ENCODE assay signal across 8 cellular contexts in genomic region chr20:37986873-37987601, GRCh38. TPM values are rescaled to one million over a fixed set of nuclear protein-coding genes. Genes with fewer than 3 reads are reported as not detected.
DNase-seq lines count a peak whose midpoint lies in the region; ATAC-seq and TF ChIP-seq lines count a peak whose summit lies in the region.

No MANE protein-coding gene starts in this region.

- no peaks in the 10 kb centered on the region for H3F3A ChIP-seq in SK-N-SH (replicated peaks; ENCODE audit: insufficient read depth)

- POLR2A ChIA-PET in SK-N-SH (lab: Yijun Ruan, JAX), result interaction anchor here (0.8 to 2.5 kb wide), 3 partner anchors 64 to 72 kb away, joined by 3 to 12 read pairs (median 3); no protein-coding TSS in a partner anchor

- no peak for TF ChIP-seq CTCF in SK-N-SH (IDR thresholded peaks at IDR 0.05)
- TF ChIP-seq CTCF in coronary artery (IDR thresholded peaks at IDR 0.05), result no peak
- no peak for TF ChIP-seq CTCF in right lobe of liver (IDR thresholded peaks at IDR 0.05)

- peak; percentile 79 for DNase-seq in SK-N-SH
- DNase-seq in coronary artery (ENCODE audit: low spot score), result peak; percentile 84
- DNase-seq in right lobe of liver, result peak; percentile 76 to 98 (median 93)
- DNase-seq in ureter (ENCODE audit: low spot score), result peak; percentile 68
- DNase-seq in activated CD4-positive, CD25-positive, alpha-beta regulatory T cell (lab: John Stamatoyannopoulos, UW), result no peak
- no peak for DNase-seq in activated CD4-positive, alpha-beta T cell treated with anti-CD3 and anti-CD28 coated beads for 4 hours

- H3K9ac ChIP-seq in SK-N-SH, result no peak overlapping the region

- H3K4me1 ChIP-seq in SK-N-SH (ENCODE audit: control insufficient read depth in 1 of 2, insufficient read depth in 2 of 2, low read depth in 1 of 2, low read length in 1 of 2), result peaks cover 0 to 80% of the 10 kb centered on the region in 2 experiments; a peak in 2 of 4 replicates
- peaks cover 0 to 68% (median 26%) of the 10 kb centered on the region in 4 donors for H3K4me1 ChIP-seq in right lobe of liver

- no peaks in the 10 kb centered on the region for H3K79me2 ChIP-seq in SK-N-SH (ENCODE audit: insufficient read depth)

- no peak for TF ChIP-seq POLR2A in right lobe of liver (IDR thresholded peaks at IDR 0.05)

- H3K9me3 ChIP-seq in SK-N-SH (no peaks in the 10 kb centered on the region), right lobe of liver (no peaks in the 10 kb centered on the region)

- H3K4me2 ChIP-seq in SK-N-SH, result no peak overlapping the region

- H3K4me3 ChIP-seq in SK-N-SH (ENCODE audit: low read depth in 2 of 2, low read length in 1 of 2) (no peak overlapping the region), coronary artery (no peak overlapping the region), right lobe of liver (no peak overlapping the region)

- 85% methylated on average over 6 of the region's 9 CpGs for WGBS in SK-N-SH (ENCODE audit: low lambda C conversion rate)
- 42% methylated on average over 5 of the region's 9 CpGs for WGBS in right lobe of liver (ENCODE audit: insufficient coverage, low coverage, low lambda C conversion rate, missing lambda C conversion rate)

- ATAC-seq in SK-N-SH treated with all-trans-retinoic acid at 6 μM for 48 hours (no peak; the same call in 1 of the 3 replicates), right lobe of liver (peak; percentile 77 to 87 (median 81)), HG02981 (IDR thresholded peaks at IDR 0.05; ENCODE audit: unreplicated experiment) (no peak)

- CTCF ChIA-PET in SK-N-SH (lab: Yijun Ruan, JAX), result interaction anchor here (0.7 to 3.7 kb wide), 11 partner anchors 11 to 423 kb away, joined by 3 to 19 read pairs (median 4); partner anchors contain the start of gene VSTM2L

- intact Hi-C loops in right lobe of liver (cut with DNase I), result no loop called here

- H3K9me2 ChIP-seq in SK-N-SH, result no peaks in the 10 kb centered on the region

- H3K27me3 ChIP-seq in SK-N-SH (ENCODE audit: insufficient read depth) (no peaks in the 10 kb centered on the region), right lobe of liver (no peaks in the 10 kb centered on the region)

- peak overlapping the region; percentile 53 to 99 for H3K27ac ChIP-seq in SK-N-SH (ENCODE audit: low read depth in 2 of 2, low read length in 1 of 2)
- H3K27ac ChIP-seq in coronary artery, result peak overlapping the region; percentile 39 to 70
- peak overlapping the region in 2 of 3 donors; percentile 83 for H3K27ac ChIP-seq in right lobe of liver

- no peak; the same call in none of the 2 replicates for TF ChIP-seq RAD21 in SK-N-SH (IDR thresholded peaks at IDR 0.05; ENCODE audit: low read length)

- TF ChIP-seq EP300 in SK-N-SH (IDR thresholded peaks at IDR 0.05; ENCODE audit: borderline replicate concordance in 1 of 2, low read depth in 1 of 2, low read length in 1 of 2), result peak in 1 of 2 experiments; percentile 66; a peak in 2 of 4 replicates

- H2AFZ ChIP-seq in SK-N-SH (ENCODE audit: low read depth), result no peak overlapping the region

- H3K36me3 ChIP-seq in SK-N-SH (replicated peaks in 1 of 2; ENCODE audit: control insufficient read depth in 1 of 2, insufficient read depth in 2 of 2, low read length in 1 of 2) (peaks cover 13 to 24% of the 10 kb centered on the region in 2 experiments), right lobe of liver (no peaks in the 10 kb centered on the region)

- no peaks in the 10 kb centered on the region for H4K20me1 ChIP-seq in SK-N-SH (ENCODE audit: insufficient read depth)

TF ChIP-seq in SK-N-SH, 30 proteins besides CTCF, POLR2A, EP300 and RAD21:
- no peak for TF ChIP-seq GABPA (IDR thresholded peaks at IDR 0.05; ENCODE audit: low read depth)
- TF ChIP-seq MXI1 (IDR thresholded peaks at IDR 0.05; ENCODE audit: low read depth, low read length), result peak; percentile 58; the same call in 1 of the 2 replicates
- TF ChIP-seq RCOR1 (IDR thresholded peaks at IDR 0.05; ENCODE audit: low read length), result peak; percentile 73
TF ChIP-seq in SK-N-SH: peak in this region for 2.

TF ChIP-seq in SK-N-SH treated with all-trans-retinoic acid at 6 μM for 48 hours, 23 proteins besides CTCF, POLR2A, EP300 and RAD21 (continues in another document):
- TF ChIP-seq POU6F1 (CRISPR knock-in tag; IDR thresholded peaks at IDR 0.05; ENCODE audit: borderline replicate concordance, low read depth) (no peak), RARB (CRISPR knock-in tag; IDR thresholded peaks at IDR 0.05) (no peak), ZNF565 (CRISPR knock-in tag; conservative IDR thresholded peaks at IDR 0.05; ENCODE audit: low read depth) (no peak), TCF4 (CRISPR knock-in tag; IDR thresholded peaks at IDR 0.05; ENCODE audit: borderline replicate concordance) (no peak; the same call in 1 of the 2 replicates), OSR1 (CRISPR knock-in tag; IDR thresholded peaks at IDR 0.05) (no peak), BACH2 (CRISPR knock-in tag; IDR thresholded peaks at IDR 0.05; ENCODE audit: borderline replicate concordance) (no peak), ZNF8 (CRISPR knock-in tag; IDR thresholded peaks at IDR 0.05) (no peak), TOX (CRISPR knock-in tag; IDR thresholded peaks at IDR 0.05; ENCODE audit: borderline replicate concordance) (no peak), ZNF70 (CRISPR knock-in tag; IDR thresholded peaks at IDR 0.05) (no peak), CSDC2 (CRISPR knock-in tag; IDR thresholded peaks at IDR 0.05) (no peak), ZFP30 (CRISPR knock-in tag; IDR thresholded peaks at IDR 0.05) (no peak), ARNTL (CRISPR knock-in tag; IDR thresholded peaks at IDR 0.05; ENCODE audit: borderline replicate concordance, low read depth) (no peak), ESRRG (CRISPR knock-in tag; IDR thresholded peaks at IDR 0.05) (no peak), CSRNP3 (CRISPR knock-in tag; IDR thresholded peaks at IDR 0.05) (no peak), PATZ1 (CRISPR knock-in tag; IDR thresholded peaks at IDR 0.05; ENCODE audit: borderline replicate concordance) (no peak), GLIS3 (CRISPR knock-in tag; IDR thresholded peaks at IDR 0.05) (no peak)
- TF ChIP-seq, protein P1, sequence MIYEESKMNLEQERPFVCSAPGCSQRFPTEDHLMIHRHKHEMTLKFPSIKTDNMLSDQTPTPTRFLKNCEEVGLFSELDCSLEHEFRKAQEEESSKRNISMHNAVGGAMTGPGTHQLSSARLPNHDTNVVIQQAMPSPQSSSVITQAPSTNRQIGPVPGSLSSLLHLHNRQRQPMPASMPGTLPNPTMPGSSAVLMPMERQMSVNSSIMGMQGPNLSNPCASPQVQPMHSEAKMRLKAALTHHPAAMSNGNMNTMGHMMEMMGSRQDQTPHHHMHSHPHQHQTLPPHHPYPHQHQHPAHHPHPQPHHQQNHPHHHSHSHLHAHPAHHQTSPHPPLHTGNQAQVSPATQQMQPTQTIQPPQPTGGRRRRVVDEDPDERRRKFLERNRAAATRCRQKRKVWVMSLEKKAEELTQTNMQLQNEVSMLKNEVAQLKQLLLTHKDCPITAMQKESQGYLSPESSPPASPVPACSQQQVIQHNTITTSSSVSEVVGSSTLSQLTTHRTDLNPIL (CRISPR knock-in tag; IDR thresholded peaks at IDR 0.05; ENCODE audit: low read depth), result no peak

RNA-seq across cellular contexts. Expression of gene TTI1, which starts 46.2 kb away (rescaled TPM):
- polyA plus RNA-seq in SK-N-SH (2012; rRNA removed), result 14.7 and 15.6 TPM in 2 replicates
- polyA plus RNA-seq in SK-N-SH (2012; cell fraction: cytosol; rRNA removed), result 10.3 and 12.2 TPM in 2 replicates
- polyA plus RNA-seq in SK-N-SH (2012; cell fraction: nucleus; rRNA removed), result 14.8 and 19.5 TPM in 2 replicates
- total RNA-seq in right lobe of liver, result 10 to 100 TPM in 4 of 6 experiments, 1 to 10 TPM in 2; 8.6 to 14.3 (median 11.3) TPM
- 29.5 TPM for total RNA-seq in ureter

RNA-seq across cellular contexts. Expression of gene RPRD1B, which starts 46.5 kb away (rescaled TPM):
- polyA plus RNA-seq in SK-N-SH (2012; rRNA removed), result 11.8 and 13.3 TPM in 2 replicates
- polyA plus RNA-seq in SK-N-SH (2012; cell fraction: cytosol; rRNA removed), result 12.9 and 14.0 TPM in 2 replicates
- polyA plus RNA-seq in SK-N-SH (2012; cell fraction: nucleus; rRNA removed), result 17.2 and 23.2 TPM in 2 replicates
- total RNA-seq in right lobe of liver (100 to 1,000 TPM in 1 of 6 experiments, 10 to 100 TPM in 5; 25.0 to 153 (median 37.9) TPM), ureter (61.3 TPM)

Comparison
In these comparisons a context has a peak if more than half of its experiments do, and no peak if none do; other contexts are left out.
1. DNase-seq: peak in SK-N-SH (single experiment), coronary artery (single experiment), right lobe of liver (3 of 3) and ureter (single experiment); none in activated CD4-positive, CD25-positive, alpha-beta regulatory T cell (0 of 4) and activated CD4-positive, alpha-beta T cell treated with anti-CD3 and anti-CD28 coated beads for 4 hours (0 of 2).
2. ATAC-seq: peak in right lobe of liver (4 of 4); none in SK-N-SH treated with all-trans-retinoic acid at 6 μM for 48 hours (single experiment) and HG02981 (single experiment).
3. Peak in every context shown above with its lines, with median percentiles within 50 percentile points of each other: H3K27ac ChIP-seq.